10 cellular contexts compared by ENCODE assay signal in genomic region chr5:163916376-163916775, GRCh38.
DNase-seq lines count a peak whose midpoint lies in the region; ATAC-seq, FAIRE-seq and TF ChIP-seq lines count a peak whose summit lies in the region.
"Had no signal": no experiment of that assay in that cellular context is flagged by ENCODE, and none has a peak within 500 bp of the region (broad histone marks: within the 10 kb centered on the region; RNA-seq: fewer than 3 reads in every experiment).

No MANE protein-coding gene starts in this region.

- POLR2A ChIA-PET in HepG2 (lab: Yijun Ruan, JAX): no interaction called here

- H3K4me3 ChIP-seq in liver (ENCODE audit: low read depth in 1 of 3, low read length in 3 of 3): no peak overlapping the region
- H3K4me3 ChIP-seq in HepG2 (replicated peaks in 1 of 3; ENCODE audit: insufficient read depth in 1 of 3, low read depth in 2 of 3, low read length in 3 of 3): no peak overlapping the region
- H3K4me3 ChIP-seq in ovary: no peak overlapping the region

- H3K9ac ChIP-seq in liver (ENCODE audit: low read depth in 1 of 2, low read length in 2 of 2): no peak overlapping the region
- H3K9ac ChIP-seq in HepG2 (ENCODE audit: insufficient read depth, low read depth, low read length): no peak overlapping the region

- TF ChIP-seq POLR2A in HepG2 (IDR thresholded peaks at IDR 0.05; ENCODE audit: insufficient read depth in 1 of 2, low read depth in 2 of 2, low read length in 2 of 2): no peak
- TF ChIP-seq POLR2A in ovary (IDR thresholded peaks at IDR 0.05): no peak

- H3K27ac ChIP-seq in liver (ENCODE audit: low read depth in 1 of 2, low read length in 2 of 2): peak overlapping the region; percentile 51 to 68
- no peak overlapping the region for H3K27ac ChIP-seq in HepG2 (ENCODE audit: extremely low read length, insufficient read depth, low read length)
- no peak overlapping the region for H3K27ac ChIP-seq in ovary

- no peak for TF ChIP-seq EP300 in HepG2 (IDR thresholded peaks at IDR 0.05; ENCODE audit: low read depth in 2 of 2, low read length in 2 of 2)
- TF ChIP-seq EP300 in HepG2 (CRISPR knock-in tag; IDR thresholded peaks at IDR 0.05; ENCODE audit: borderline replicate concordance): no peak
- TF ChIP-seq EP300 in ovary (IDR thresholded peaks at IDR 0.05): no peak

- ATAC-seq in HepG2 (no peak), HG03095 (IDR thresholded peaks at IDR 0.05; ENCODE audit: unreplicated experiment) (peak; percentile 89)

- intact Hi-C loops in HepG2 (cut with micrococcal nuclease; ENCODE audit: unreplicated experiment) (no loop called here), ovary (cut with DNase I) (no loop called here)

- H3K9me3 Mint-ChIP-seq in nephron progenitor cell: peaks cover 20% of the 10 kb centered on the region

- H3K36me3 ChIP-seq in liver (ENCODE audit: control insufficient read depth in 4 of 4, insufficient read depth in 3 of 4, low read depth in 1 of 4, low read length in 3 of 4): no peaks in the 10 kb centered on the region
- H3K36me3 ChIP-seq in HepG2 (replicated peaks in 1 of 2; ENCODE audit: control insufficient read depth in 1 of 2, insufficient read depth in 2 of 2, low read length in 2 of 2): no peaks in the 10 kb centered on the region
- H3K36me3 ChIP-seq in ovary: no peaks in the 10 kb centered on the region

- in situ Hi-C loops in HepG2 (cut with HindIII; ENCODE audit: extremely low pct_ligation_motif_present, low pct_unique_long_range_greater_than_20kb): no loop called here

- no peak overlapping the region for H3K4me3 Mint-ChIP-seq in nephron progenitor cell

- CTCF ChIA-PET in HepG2 (lab: Yijun Ruan, JAX; ENCODE audit: low intra/inter-chr PET ratio, low total read pairs): no interaction called here

- H3K9me3 ChIP-seq in liver (ENCODE audit: control insufficient read depth in 4 of 4, low read length in 3 of 4) (peaks cover 0 to 5% (median 0%) of the 10 kb centered on the region in 4 donors), HepG2 (ENCODE audit: low read length) (peaks cover 9% of the 10 kb centered on the region; the same call in 1 of the 2 replicates), ovary (no peaks in the 10 kb centered on the region)

- WGBS in liver: 88% methylated on average over 2 of the region's 2 CpGs
- 28% methylated on average over 2 of the region's 2 CpGs for whole genome bisulfite sequencing in HepG2 (ENCODE audit: low lambda C conversion rate)
- WGBS in ovary, 3 donors: 91 to 93% (median 92%) methylated on average over 2 of the region's 2 CpGs

- peak overlapping the region; percentile 83 for H3K27ac Mint-ChIP-seq in nephron progenitor cell

- BruUV-seq in HepG2 (replicated peaks; lab: Mats Ljungman, UMichigan): no TSS peak

- H3K4me1 ChIP-seq in liver (ENCODE audit: control insufficient read depth in 4 of 4, insufficient read depth in 4 of 4, low read length in 3 of 4) (no peaks in the 10 kb centered on the region), HepG2 (ENCODE audit: insufficient read depth, low read length) (peaks cover 16% of the 10 kb centered on the region), ovary (ENCODE audit: insufficient read depth) (no peaks in the 10 kb centered on the region)

- no peaks in the 10 kb centered on the region for H3K79me2 ChIP-seq in HepG2 (ENCODE audit: insufficient read depth, low read length)

- FAIRE-seq in HepG2 (lab: Jason Lieb, UNC): no peak

- TF ChIP-seq CTCF in liver (IDR thresholded peaks at IDR 0.05; ENCODE audit: low read depth, low read length, missing input control): no peak
- TF ChIP-seq CTCF in HepG2 (CRISPR knock-in tag; IDR thresholded peaks at IDR 0.05): no peak
- TF ChIP-seq CTCF in nephron progenitor cell (IDR thresholded peaks at IDR 0.05): no peak
- no peak for TF ChIP-seq CTCF in ovary (IDR thresholded peaks at IDR 0.05)

- H4K20me1 ChIP-seq in HepG2 (ENCODE audit: insufficient read depth, low read length): no peaks in the 10 kb centered on the region

- peaks cover 35% of the 10 kb centered on the region for H3K4me1 Mint-ChIP-seq in nephron progenitor cell

- H3K4me2 ChIP-seq in HepG2 (ENCODE audit: low read depth, low read length): no peak overlapping the region

- H3K36me3 Mint-ChIP-seq in nephron progenitor cell (ENCODE audit: low read depth): no peaks in the 10 kb centered on the region
- H3K36me3 Mint-ChIP-seq: naive thymus-derived CD8-positive, alpha-beta T cell had no signal

- H2AFZ ChIP-seq in HepG2 (ENCODE audit: low read length): no peak overlapping the region

- H3K27me3 Mint-ChIP-seq in nephron progenitor cell (ENCODE audit: low read depth, poor library complexity): no peaks in the 10 kb centered on the region
- H3K27me3 Mint-ChIP-seq: naive thymus-derived CD8-positive, alpha-beta T cell had no signal

- DNase-seq in HepG2 (ENCODE audit: low spot score): no peak
- peak; percentile 15 for DNase-seq in UCSD-AML1 (lab: John Stamatoyannopoulos, UW; ENCODE audit: unreplicated experiment)
- DNase-seq in nephron progenitor cell: no peak
- no peak for DNase-seq in ovary
- DNase-seq in stimulated activated CD4-positive, alpha-beta T cell treated with anti-CD3 and anti-CD28 coated beads, Interleukin-4, amount 100 ng/mL, for 24 hours: no peak
- DNase-seq in NCI-H1092 treated with DMSO at 0.1 percent for 48 hours (lab: John Stamatoyannopoulos, UW): no peak
- DNase-seq: DND-41 had no signal

- H3K27me3 ChIP-seq in liver (ENCODE audit: control insufficient read depth in 4 of 4, insufficient read depth in 4 of 4, low read length in 3 of 4): no peaks in the 10 kb centered on the region
- H3K27me3 ChIP-seq in HepG2 (ENCODE audit: control insufficient read depth in 1 of 2, insufficient read depth in 2 of 2, low read length in 2 of 2): no peaks in the 10 kb centered on the region
- no peaks in the 10 kb centered on the region for H3K27me3 ChIP-seq in ovary

- TF ChIP-seq RAD21 in liver (IDR thresholded peaks at IDR 0.05) (no peak), HepG2 (CRISPR knock-in tag; IDR thresholded peaks at IDR 0.05) (no peak)

TF ChIP-seq in liver, 16 proteins besides CTCF, POLR2A, EP300 and RAD21:
- TF ChIP-seq REST (IDR thresholded peaks at IDR 0.05): no peak
- TF ChIP-seq GABPA (IDR thresholded peaks at IDR 0.05 in 1 of 2, conservative IDR thresholded peaks at IDR 0.05 in 1 of 2): no peak
- TF ChIP-seq FOXA2 (IDR thresholded peaks at IDR 0.05): no peak
- TF ChIP-seq YY1 (IDR thresholded peaks at IDR 0.05): no peak
- TF ChIP-seq NR2F2 (IDR thresholded peaks at IDR 0.05): no peak

TF ChIP-seq in HepG2, 621 proteins besides CTCF, POLR2A, EP300 and RAD21:
- TF ChIP-seq HDAC2 (CRISPR knock-in tag; IDR thresholded peaks at IDR 0.05): no peak
- TF ChIP-seq ZUFSP (CRISPR knock-in tag; IDR thresholded peaks at IDR 0.05; ENCODE audit: borderline replicate concordance): no peak
- no peak for TF ChIP-seq ZNF598 (CRISPR knock-in tag; IDR thresholded peaks at IDR 0.05; ENCODE audit: borderline replicate concordance)
- TF ChIP-seq MEIS2 (CRISPR knock-in tag; IDR thresholded peaks at IDR 0.05): no peak
- no peak for TF ChIP-seq ZNF34 (CRISPR knock-in tag; IDR thresholded peaks at IDR 0.05; ENCODE audit: borderline replicate concordance)
- TF ChIP-seq SRSF9 (IDR thresholded peaks at IDR 0.05; ENCODE audit: borderline replicate concordance, insufficient read depth, low read depth, low read length, poor library complexity, severe bottlenecking): no peak
- no peak for TF ChIP-seq ZSCAN29 (CRISPR knock-in tag; conservative IDR thresholded peaks at IDR 0.05)
- TF ChIP-seq, protein P1, sequence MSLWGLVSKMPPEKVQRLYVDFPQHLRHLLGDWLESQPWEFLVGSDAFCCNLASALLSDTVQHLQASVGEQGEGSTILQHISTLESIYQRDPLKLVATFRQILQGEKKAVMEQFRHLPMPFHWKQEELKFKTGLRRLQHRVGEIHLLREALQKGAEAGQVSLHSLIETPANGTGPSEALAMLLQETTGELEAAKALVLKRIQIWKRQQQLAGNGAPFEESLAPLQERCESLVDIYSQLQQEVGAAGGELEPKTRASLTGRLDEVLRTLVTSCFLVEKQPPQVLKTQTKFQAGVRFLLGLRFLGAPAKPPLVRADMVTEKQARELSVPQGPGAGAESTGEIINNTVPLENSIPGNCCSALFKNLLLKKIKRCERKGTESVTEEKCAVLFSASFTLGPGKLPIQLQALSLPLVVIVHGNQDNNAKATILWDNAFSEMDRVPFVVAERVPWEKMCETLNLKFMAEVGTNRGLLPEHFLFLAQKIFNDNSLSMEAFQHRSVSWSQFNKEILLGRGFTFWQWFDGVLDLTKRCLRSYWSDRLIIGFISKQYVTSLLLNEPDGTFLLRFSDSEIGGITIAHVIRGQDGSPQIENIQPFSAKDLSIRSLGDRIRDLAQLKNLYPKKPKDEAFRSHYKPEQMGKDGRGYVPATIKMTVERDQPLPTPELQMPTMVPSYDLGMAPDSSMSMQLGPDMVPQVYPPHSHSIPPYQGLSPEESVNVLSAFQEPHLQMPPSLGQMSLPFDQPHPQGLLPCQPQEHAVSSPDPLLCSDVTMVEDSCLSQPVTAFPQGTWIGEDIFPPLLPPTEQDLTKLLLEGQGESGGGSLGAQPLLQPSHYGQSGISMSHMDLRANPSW (CRISPR knock-in tag; IDR thresholded peaks at IDR 0.05; ENCODE audit: borderline replicate concordance): no peak
- TF ChIP-seq REXO4 (CRISPR knock-in tag; IDR thresholded peaks at IDR 0.05; ENCODE audit: borderline replicate concordance): no peak
- no peak for TF ChIP-seq YEATS4 (CRISPR knock-in tag; IDR thresholded peaks at IDR 0.05; ENCODE audit: borderline replicate concordance)
- TF ChIP-seq HHEX (CRISPR knock-in tag; IDR thresholded peaks at IDR 0.05): no peak
- TF ChIP-seq ZMAT5 (CRISPR knock-in tag; IDR thresholded peaks at IDR 0.05; ENCODE audit: borderline replicate concordance, low read depth): no peak
TF ChIP-seq in HepG2: peak in this region for 0.

Comparison
In these comparisons a context has a peak if more than half of its experiments do, and no peak if none do; other contexts are left out.
1. H3K27ac ChIP-seq: peak in liver (2 of 2); none in HepG2 (single experiment) and ovary (0 of 2).